Comparison of ENCODE assay signal across 1 cellular context in genomic region chr11:102622258-102622657, GRCh38.
TF ChIP-seq lines count a peak whose summit lies in the region.

No MANE protein-coding gene starts in this region.

TF ChIP-seq in HepG2, 621 proteins besides CTCF, POLR2A, EP300 and RAD21 (continued from another document and continues in another):
- TF ChIP-seq, protein P1, sequence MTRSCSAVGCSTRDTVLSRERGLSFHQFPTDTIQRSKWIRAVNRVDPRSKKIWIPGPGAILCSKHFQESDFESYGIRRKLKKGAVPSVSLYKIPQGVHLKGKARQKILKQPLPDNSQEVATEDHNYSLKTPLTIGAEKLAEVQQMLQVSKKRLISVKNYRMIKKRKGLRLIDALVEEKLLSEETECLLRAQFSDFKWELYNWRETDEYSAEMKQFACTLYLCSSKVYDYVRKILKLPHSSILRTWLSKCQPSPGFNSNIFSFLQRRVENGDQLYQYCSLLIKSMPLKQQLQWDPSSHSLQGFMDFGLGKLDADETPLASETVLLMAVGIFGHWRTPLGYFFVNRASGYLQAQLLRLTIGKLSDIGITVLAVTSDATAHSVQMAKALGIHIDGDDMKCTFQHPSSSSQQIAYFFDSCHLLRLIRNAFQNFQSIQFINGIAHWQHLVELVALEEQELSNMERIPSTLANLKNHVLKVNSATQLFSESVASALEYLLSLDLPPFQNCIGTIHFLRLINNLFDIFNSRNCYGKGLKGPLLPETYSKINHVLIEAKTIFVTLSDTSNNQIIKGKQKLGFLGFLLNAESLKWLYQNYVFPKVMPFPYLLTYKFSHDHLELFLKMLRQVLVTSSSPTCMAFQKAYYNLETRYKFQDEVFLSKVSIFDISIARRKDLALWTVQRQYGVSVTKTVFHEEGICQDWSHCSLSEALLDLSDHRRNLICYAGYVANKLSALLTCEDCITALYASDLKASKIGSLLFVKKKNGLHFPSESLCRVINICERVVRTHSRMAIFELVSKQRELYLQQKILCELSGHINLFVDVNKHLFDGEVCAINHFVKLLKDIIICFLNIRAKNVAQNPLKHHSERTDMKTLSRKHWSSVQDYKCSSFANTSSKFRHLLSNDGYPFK (CRISPR knock-in tag; IDR thresholded peaks at IDR 0.05; ENCODE audit: borderline replicate concordance), result no peak
- TF ChIP-seq SRSF9 (IDR thresholded peaks at IDR 0.05; ENCODE audit: borderline replicate concordance, insufficient read depth, low read depth, low read length, poor library complexity, severe bottlenecking), result no peak
- no peak for TF ChIP-seq TRIM22 (IDR thresholded peaks at IDR 0.05)
- no peak for TF ChIP-seq ZNF333 (CRISPR knock-in tag; IDR thresholded peaks at IDR 0.05; ENCODE audit: borderline replicate concordance)
- no peak for TF ChIP-seq ZNF766 (CRISPR knock-in tag; IDR thresholded peaks at IDR 0.05; ENCODE audit: borderline replicate concordance)
- no peak for TF ChIP-seq ZNF367 (CRISPR knock-in tag; IDR thresholded peaks at IDR 0.05; ENCODE audit: borderline replicate concordance)
- TF ChIP-seq RFX3 (CRISPR knock-in tag; IDR thresholded peaks at IDR 0.05), result no peak
- TF ChIP-seq, protein P2, sequence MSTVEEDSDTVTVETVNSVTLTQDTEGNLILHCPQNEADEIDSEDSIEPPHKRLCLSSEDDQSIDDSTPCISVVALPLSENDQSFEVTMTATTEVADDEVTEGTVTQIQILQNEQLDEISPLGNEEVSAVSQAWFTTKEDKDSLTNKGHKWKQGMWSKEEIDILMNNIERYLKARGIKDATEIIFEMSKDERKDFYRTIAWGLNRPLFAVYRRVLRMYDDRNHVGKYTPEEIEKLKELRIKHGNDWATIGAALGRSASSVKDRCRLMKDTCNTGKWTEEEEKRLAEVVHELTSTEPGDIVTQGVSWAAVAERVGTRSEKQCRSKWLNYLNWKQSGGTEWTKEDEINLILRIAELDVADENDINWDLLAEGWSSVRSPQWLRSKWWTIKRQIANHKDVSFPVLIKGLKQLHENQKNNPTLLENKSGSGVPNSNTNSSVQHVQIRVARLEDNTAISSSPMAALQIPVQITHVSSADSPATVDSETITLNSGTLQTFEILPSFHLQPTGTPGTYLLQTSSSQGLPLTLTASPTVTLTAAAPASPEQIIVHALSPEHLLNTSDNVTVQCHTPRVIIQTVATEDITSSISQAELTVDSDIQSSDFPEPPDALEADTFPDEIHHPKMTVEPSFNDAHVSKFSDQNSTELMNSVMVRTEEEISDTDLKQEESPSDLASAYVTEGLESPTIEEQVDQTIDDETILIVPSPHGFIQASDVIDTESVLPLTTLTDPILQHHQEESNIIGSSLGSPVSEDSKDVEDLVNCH (CRISPR knock-in tag; IDR thresholded peaks at IDR 0.05), result no peak
- peak; percentile 50; the same call in 1 of the 2 replicates for TF ChIP-seq RXRB (CRISPR knock-in tag; IDR thresholded peaks at IDR 0.05; ENCODE audit: borderline replicate concordance)
- no peak for TF ChIP-seq PITX1 (CRISPR knock-in tag; IDR thresholded peaks at IDR 0.05)
- peak; percentile 67 for TF ChIP-seq USF2 (IDR thresholded peaks at IDR 0.05; ENCODE audit: low read depth, low read length)
- TF ChIP-seq USF2 (CRISPR knock-in tag; IDR thresholded peaks at IDR 0.05; ENCODE audit: borderline replicate concordance), result peak; percentile 87; the same call in 1 of the 2 replicates
- peak; percentile 81 for TF ChIP-seq BHLHE40 (IDR thresholded peaks at IDR 0.05; ENCODE audit: low read length)
- TF ChIP-seq, protein P3, sequence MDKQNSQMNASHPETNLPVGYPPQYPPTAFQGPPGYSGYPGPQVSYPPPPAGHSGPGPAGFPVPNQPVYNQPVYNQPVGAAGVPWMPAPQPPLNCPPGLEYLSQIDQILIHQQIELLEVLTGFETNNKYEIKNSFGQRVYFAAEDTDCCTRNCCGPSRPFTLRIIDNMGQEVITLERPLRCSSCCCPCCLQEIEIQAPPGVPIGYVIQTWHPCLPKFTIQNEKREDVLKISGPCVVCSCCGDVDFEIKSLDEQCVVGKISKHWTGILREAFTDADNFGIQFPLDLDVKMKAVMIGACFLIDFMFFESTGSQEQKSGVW (CRISPR knock-in tag; IDR thresholded peaks at IDR 0.05; ENCODE audit: borderline replicate concordance), result no peak
- peak; percentile 28; the same call in 1 of the 2 replicates for TF ChIP-seq NCOR1 (IDR thresholded peaks at IDR 0.05; ENCODE audit: borderline replicate concordance, low read length)
- TF ChIP-seq CHD4 (IDR thresholded peaks at IDR 0.05; ENCODE audit: borderline replicate concordance, low read length), result no peak
- TF ChIP-seq MAX (IDR thresholded peaks at IDR 0.05), result peak; percentile 37; the same call in 1 of the 2 replicates
- no peak for TF ChIP-seq SMC3 (IDR thresholded peaks at IDR 0.05; ENCODE audit: low read length)
- TF ChIP-seq NFE2 (CRISPR knock-in tag; IDR thresholded peaks at IDR 0.05), result no peak
- TF ChIP-seq ZFAT (CRISPR knock-in tag; conservative IDR thresholded peaks at IDR 0.05), result no peak
- TF ChIP-seq, protein P4, sequence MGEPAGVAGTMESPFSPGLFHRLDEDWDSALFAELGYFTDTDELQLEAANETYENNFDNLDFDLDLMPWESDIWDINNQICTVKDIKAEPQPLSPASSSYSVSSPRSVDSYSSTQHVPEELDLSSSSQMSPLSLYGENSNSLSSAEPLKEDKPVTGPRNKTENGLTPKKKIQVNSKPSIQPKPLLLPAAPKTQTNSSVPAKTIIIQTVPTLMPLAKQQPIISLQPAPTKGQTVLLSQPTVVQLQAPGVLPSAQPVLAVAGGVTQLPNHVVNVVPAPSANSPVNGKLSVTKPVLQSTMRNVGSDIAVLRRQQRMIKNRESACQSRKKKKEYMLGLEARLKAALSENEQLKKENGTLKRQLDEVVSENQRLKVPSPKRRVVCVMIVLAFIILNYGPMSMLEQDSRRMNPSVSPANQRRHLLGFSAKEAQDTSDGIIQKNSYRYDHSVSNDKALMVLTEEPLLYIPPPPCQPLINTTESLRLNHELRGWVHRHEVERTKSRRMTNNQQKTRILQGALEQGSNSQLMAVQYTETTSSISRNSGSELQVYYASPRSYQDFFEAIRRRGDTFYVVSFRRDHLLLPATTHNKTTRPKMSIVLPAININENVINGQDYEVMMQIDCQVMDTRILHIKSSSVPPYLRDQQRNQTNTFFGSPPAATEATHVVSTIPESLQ (CRISPR knock-in tag; conservative IDR thresholded peaks at IDR 0.05), result no peak
- TF ChIP-seq ZNF432 (CRISPR knock-in tag; IDR thresholded peaks at IDR 0.05; ENCODE audit: borderline replicate concordance), result no peak
- TF ChIP-seq, protein P5, sequence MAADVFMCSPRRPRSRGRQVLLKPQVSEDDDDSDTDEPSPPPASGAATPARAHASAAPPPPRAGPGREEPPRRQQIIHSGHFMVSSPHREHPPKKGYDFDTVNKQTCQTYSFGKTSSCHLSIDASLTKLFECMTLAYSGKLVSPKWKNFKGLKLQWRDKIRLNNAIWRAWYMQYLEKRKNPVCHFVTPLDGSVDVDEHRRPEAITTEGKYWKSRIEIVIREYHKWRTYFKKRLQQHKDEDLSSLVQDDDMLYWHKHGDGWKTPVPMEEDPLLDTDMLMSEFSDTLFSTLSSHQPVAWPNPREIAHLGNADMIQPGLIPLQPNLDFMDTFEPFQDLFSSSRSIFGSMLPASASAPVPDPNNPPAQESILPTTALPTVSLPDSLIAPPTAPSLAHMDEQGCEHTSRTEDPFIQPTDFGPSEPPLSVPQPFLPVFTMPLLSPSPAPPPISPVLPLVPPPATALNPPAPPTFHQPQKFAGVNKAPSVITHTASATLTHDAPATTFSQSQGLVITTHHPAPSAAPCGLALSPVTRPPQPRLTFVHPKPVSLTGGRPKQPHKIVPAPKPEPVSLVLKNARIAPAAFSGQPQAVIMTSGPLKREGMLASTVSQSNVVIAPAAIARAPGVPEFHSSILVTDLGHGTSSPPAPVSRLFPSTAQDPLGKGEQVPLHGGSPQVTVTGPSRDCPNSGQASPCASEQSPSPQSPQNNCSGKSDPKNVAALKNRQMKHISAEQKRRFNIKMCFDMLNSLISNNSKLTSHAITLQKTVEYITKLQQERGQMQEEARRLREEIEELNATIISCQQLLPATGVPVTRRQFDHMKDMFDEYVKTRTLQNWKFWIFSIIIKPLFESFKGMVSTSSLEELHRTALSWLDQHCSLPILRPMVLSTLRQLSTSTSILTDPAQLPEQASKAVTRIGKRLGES (CRISPR knock-in tag; IDR thresholded peaks at IDR 0.05; ENCODE audit: borderline replicate concordance), result no peak
- TF ChIP-seq, protein P6, sequence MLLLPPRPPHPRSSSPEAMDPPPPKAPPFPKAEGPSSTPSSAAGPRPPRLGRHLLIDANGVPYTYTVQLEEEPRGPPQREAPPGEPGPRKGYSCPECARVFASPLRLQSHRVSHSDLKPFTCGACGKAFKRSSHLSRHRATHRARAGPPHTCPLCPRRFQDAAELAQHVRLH (CRISPR knock-in tag; IDR thresholded peaks at IDR 0.05; ENCODE audit: borderline replicate concordance, low read depth), result peak; percentile 58; the same call in 1 of the 2 replicates
- TF ChIP-seq ZNF549 (CRISPR knock-in tag; IDR thresholded peaks at IDR 0.05), result no peak
- no peak for TF ChIP-seq ZNF879 (CRISPR knock-in tag; IDR thresholded peaks at IDR 0.05)
- TF ChIP-seq SYNCRIP (IDR thresholded peaks at IDR 0.05; ENCODE audit: insufficient read depth, low read depth, low read length), result no peak
- no peak for TF ChIP-seq ZNF749 (CRISPR knock-in tag; IDR thresholded peaks at IDR 0.05; ENCODE audit: borderline replicate concordance)
- TF ChIP-seq HMG20B (CRISPR knock-in tag; conservative IDR thresholded peaks at IDR 0.05), result no peak
- no peak for TF ChIP-seq KDM5A (IDR thresholded peaks at IDR 0.05; ENCODE audit: borderline replicate concordance, low read length)
- peak; percentile 37; the same call in 1 of the 2 replicates for TF ChIP-seq NFYB (CRISPR knock-in tag; IDR thresholded peaks at IDR 0.05)
- no peak for TF ChIP-seq HNRNPUL1 (IDR thresholded peaks at IDR 0.05; ENCODE audit: low read depth, low read length)
- no peak for TF ChIP-seq SP1 (IDR thresholded peaks at IDR 0.05)
- TF ChIP-seq SP1 (CRISPR knock-in tag; IDR thresholded peaks at IDR 0.05), result no peak
- no peak for TF ChIP-seq MTF1 (CRISPR knock-in tag; IDR thresholded peaks at IDR 0.05)
- TF ChIP-seq, protein P7, sequence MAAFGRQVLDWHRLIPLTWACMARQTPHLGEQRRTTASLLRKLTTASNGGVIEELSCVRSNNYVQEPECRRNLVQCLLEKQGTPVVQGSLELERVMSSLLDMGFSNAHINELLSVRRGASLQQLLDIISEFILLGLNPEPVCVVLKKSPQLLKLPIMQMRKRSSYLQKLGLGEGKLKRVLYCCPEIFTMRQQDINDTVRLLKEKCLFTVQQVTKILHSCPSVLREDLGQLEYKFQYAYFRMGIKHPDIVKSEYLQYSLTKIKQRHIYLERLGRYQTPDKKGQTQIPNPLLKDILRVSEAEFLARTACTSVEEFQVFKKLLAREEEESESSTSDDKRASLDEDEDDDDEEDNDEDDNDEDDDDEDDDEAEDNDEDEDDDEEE (CRISPR knock-in tag; IDR thresholded peaks at IDR 0.05), result no peak
- TF ChIP-seq, protein P8, sequence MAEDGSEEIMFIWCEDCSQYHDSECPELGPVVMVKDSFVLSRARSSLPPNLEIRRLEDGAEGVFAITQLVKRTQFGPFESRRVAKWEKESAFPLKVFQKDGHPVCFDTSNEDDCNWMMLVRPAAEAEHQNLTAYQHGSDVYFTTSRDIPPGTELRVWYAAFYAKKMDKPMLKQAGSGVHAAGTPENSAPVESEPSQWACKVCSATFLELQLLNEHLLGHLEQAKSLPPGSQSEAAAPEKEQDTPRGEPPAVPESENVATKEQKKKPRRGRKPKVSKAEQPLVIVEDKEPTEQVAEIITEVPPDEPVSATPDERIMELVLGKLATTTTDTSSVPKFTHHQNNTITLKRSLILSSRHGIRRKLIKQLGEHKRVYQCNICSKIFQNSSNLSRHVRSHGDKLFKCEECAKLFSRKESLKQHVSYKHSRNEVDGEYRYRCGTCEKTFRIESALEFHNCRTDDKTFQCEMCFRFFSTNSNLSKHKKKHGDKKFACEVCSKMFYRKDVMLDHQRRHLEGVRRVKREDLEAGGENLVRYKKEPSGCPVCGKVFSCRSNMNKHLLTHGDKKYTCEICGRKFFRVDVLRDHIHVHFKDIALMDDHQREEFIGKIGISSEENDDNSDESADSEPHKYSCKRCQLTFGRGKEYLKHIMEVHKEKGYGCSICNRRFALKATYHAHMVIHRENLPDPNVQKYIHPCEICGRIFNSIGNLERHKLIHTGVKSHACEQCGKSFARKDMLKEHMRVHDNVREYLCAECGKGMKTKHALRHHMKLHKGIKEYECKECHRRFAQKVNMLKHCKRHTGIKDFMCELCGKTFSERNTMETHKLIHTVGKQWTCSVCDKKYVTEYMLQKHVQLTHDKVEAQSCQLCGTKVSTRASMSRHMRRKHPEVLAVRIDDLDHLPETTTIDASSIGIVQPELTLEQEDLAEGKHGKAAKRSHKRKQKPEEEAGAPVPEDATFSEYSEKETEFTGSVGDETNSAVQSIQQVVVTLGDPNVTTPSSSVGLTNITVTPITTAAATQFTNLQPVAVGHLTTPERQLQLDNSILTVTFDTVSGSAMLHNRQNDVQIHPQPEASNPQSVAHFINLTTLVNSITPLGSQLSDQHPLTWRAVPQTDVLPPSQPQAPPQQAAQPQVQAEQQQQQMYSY (CRISPR knock-in tag; IDR thresholded peaks at IDR 0.05), result no peak
